11 cellular contexts compared by ENCODE assay signal in genomic region chr22:45688606-45689080, GRCh38. TPM values are rescaled to one million over a fixed set of nuclear protein-coding genes. Genes with fewer than 3 reads are reported as not detected.
DNase-seq lines count a peak whose midpoint lies in the region; ATAC-seq and TF ChIP-seq lines count a peak whose summit lies in the region.
"Had no signal": no experiment of that assay in that cellular context is flagged by ENCODE, and none has a peak within 500 bp of the region (broad histone marks: within the 10 kb centered on the region; RNA-seq: fewer than 3 reads in every experiment).

No MANE protein-coding gene starts in this region.

- H3K4me3 Mint-ChIP-seq in stimulated activated naive B cell treated with anti-CD40 and anti-IgM and Interleukin-4, amounts not matched to agents 10 μg/mL and 1 μg/mL and 100 μg/mL, for 72 hours, result no peak overlapping the region
- no peak overlapping the region for H3K4me3 Mint-ChIP-seq in T-cell
- H3K4me3 Mint-ChIP-seq: activated CD4-positive, alpha-beta memory T cell treated with anti-CD3 and anti-CD28 coated beads, Interleukin-2, amount 10 ng/mL, durations not matched to agents 7 days and 5 days; stimulated activated naive CD8-positive, alpha-beta T cell treated with anti-CD3 and anti-CD28 coated beads, Interleukin-15, Interleukin-2, amounts not matched to agents 100 ng/mL and 50 ng/mL, for 24 hours had no signal

- DNase-seq in COLO829 (ENCODE audit: low spot score), result peak; percentile 35
- peak; percentile 36 for DNase-seq in NB4 (ENCODE audit: low read depth)
- peak; percentile 87 to 90 for DNase-seq in cardiac fibroblast (ENCODE audit: low read depth in 2 of 2)
- DNase-seq in mucosa of descending colon, result no peak
- DNase-seq in stimulated activated naive B cell treated with anti-CD40 and anti-IgM and Interleukin-4, amounts not matched to agents 10 μg/mL and 1 μg/mL and 100 μg/mL, for 72 hours, result no peak
- DNase-seq in T-cell, result no peak
- DNase-seq: activated CD4-positive, alpha-beta memory T cell treated with anti-CD3 and anti-CD28 coated beads, Interleukin-2, amount 10 ng/mL, durations not matched to agents 7 days and 5 days; NCI-H2081 treated with DMSO at 0.1 percent for 48 hours had no signal

- peaks cover 8% of the 10 kb centered on the region for H3K4me1 ChIP-seq in mucosa of descending colon (ENCODE audit: low read depth)

- H3K36me3 ChIP-seq in mucosa of descending colon (ENCODE audit: low read depth), result no peaks in the 10 kb centered on the region

- CTCF ChIA-PET in T-cell (lab: Charles Lee), result no interaction called here

- H3K4me3 ChIP-seq in NB4 (ENCODE audit: low read depth, low read length), result no peak overlapping the region
- no peak overlapping the region for H3K4me3 ChIP-seq in cardiac fibroblast (replicated peaks in 1 of 2; ENCODE audit: low read depth in 2 of 2, low read length in 2 of 2)
- no peak overlapping the region for H3K4me3 ChIP-seq in mucosa of descending colon

- H3K9me3 Mint-ChIP-seq in stimulated activated naive B cell treated with anti-CD40 and anti-IgM and Interleukin-4, amounts not matched to agents 10 μg/mL and 1 μg/mL and 100 μg/mL, for 72 hours, result no peaks in the 10 kb centered on the region
- no peaks in the 10 kb centered on the region for H3K9me3 Mint-ChIP-seq in T-cell
- H3K9me3 Mint-ChIP-seq: activated CD4-positive, alpha-beta memory T cell treated with anti-CD3 and anti-CD28 coated beads, Interleukin-2, amount 10 ng/mL, durations not matched to agents 7 days and 5 days; stimulated activated naive CD8-positive, alpha-beta T cell treated with anti-CD3 and anti-CD28 coated beads, Interleukin-15, Interleukin-2, amounts not matched to agents 100 ng/mL and 50 ng/mL, for 24 hours had no signal

- intact Hi-C loops in mucosa of descending colon (cut with DNase I, micrococcal nuclease), result no loop called here

- H3K27me3 Mint-ChIP-seq in stimulated activated naive B cell treated with anti-CD40 and anti-IgM and Interleukin-4, amounts not matched to agents 10 μg/mL and 1 μg/mL and 100 μg/mL, for 72 hours, result no peaks in the 10 kb centered on the region
- H3K27me3 Mint-ChIP-seq in T-cell, result no peaks in the 10 kb centered on the region
- H3K27me3 Mint-ChIP-seq: activated CD4-positive, alpha-beta memory T cell treated with anti-CD3 and anti-CD28 coated beads, Interleukin-2, amount 10 ng/mL, durations not matched to agents 7 days and 5 days; stimulated activated naive CD8-positive, alpha-beta T cell treated with anti-CD3 and anti-CD28 coated beads, Interleukin-15, Interleukin-2, amounts not matched to agents 100 ng/mL and 50 ng/mL, for 24 hours had no signal

- H3K4me1 Mint-ChIP-seq in stimulated activated naive B cell treated with anti-CD40 and anti-IgM and Interleukin-4, amounts not matched to agents 10 μg/mL and 1 μg/mL and 100 μg/mL, for 72 hours, result peaks cover 5 to 20% of the 10 kb centered on the region in 2 donors
- H3K4me1 Mint-ChIP-seq in T-cell, result peaks cover 41 to 51% (median 46%) of the 10 kb centered on the region in 3 donors

- POLR2A ChIA-PET in T-cell (lab: Charles Lee), result no interaction called here

- H3K27ac Mint-ChIP-seq in stimulated activated naive B cell treated with anti-CD40 and anti-IgM and Interleukin-4, amounts not matched to agents 10 μg/mL and 1 μg/mL and 100 μg/mL, for 72 hours, result no peak overlapping the region
- no peak overlapping the region for H3K27ac Mint-ChIP-seq in T-cell
- H3K27ac Mint-ChIP-seq: activated CD4-positive, alpha-beta memory T cell treated with anti-CD3 and anti-CD28 coated beads, Interleukin-2, amount 10 ng/mL, durations not matched to agents 7 days and 5 days had no signal

- TF ChIP-seq CTCF in NB4 (IDR thresholded peaks at IDR 0.05; ENCODE audit: low read depth, low read length), result no peak
- no peak for TF ChIP-seq CTCF in cardiac fibroblast (IDR thresholded peaks at IDR 0.05; ENCODE audit: low read depth, low read length)
- no peak for TF ChIP-seq CTCF in mucosa of descending colon (IDR thresholded peaks at IDR 0.05)

- no peaks in the 10 kb centered on the region for H3K9me3 ChIP-seq in mucosa of descending colon

- ATAC-seq in mucosa of descending colon, result peak; percentile 56
- no peak for ATAC-seq in GM21825 (IDR thresholded peaks at IDR 0.05; ENCODE audit: unreplicated experiment)
- ATAC-seq in GM19328 (IDR thresholded peaks at IDR 0.05; ENCODE audit: unreplicated experiment), result no peak
- no peak for ATAC-seq in stimulated activated naive B cell treated with anti-CD40 and anti-IgM and Interleukin-4, amounts not matched to agents 10 μg/mL and 1 μg/mL and 100 μg/mL, for 72 hours (replicated peaks)
- no peak for ATAC-seq in T-cell (replicated peaks in 1 of 4)

- TF ChIP-seq POLR2A in NB4 (IDR thresholded peaks at IDR 0.05; ENCODE audit: extremely low read depth, insufficient read length), result no peak

- H3K36me3 Mint-ChIP-seq in stimulated activated naive B cell treated with anti-CD40 and anti-IgM and Interleukin-4, amounts not matched to agents 10 μg/mL and 1 μg/mL and 100 μg/mL, for 72 hours, result peaks cover 18 to 21% of the 10 kb centered on the region in 2 donors
- H3K36me3 Mint-ChIP-seq in T-cell, result peaks cover 20% of the 10 kb centered on the region

RNA-seq across cellular contexts. Expression of gene ATXN10, which starts 17.0 kb away (rescaled TPM):
- total RNA-seq in mucosa of descending colon (100 to 1,000 TPM in 1 of 3 donors, 10 to 100 TPM in 2; 59.9 to 136 (median 66.8) TPM), T-cell (10 to 100 TPM; 58.9 to 85.0 (median 69.6) TPM)

Comparison
In these comparisons a context has a peak if more than half of its experiments do, and no peak if none do; other contexts are left out.
1. DNase-seq: peak in COLO829 (single experiment), NB4 (single experiment) and cardiac fibroblast (2 of 2); none in mucosa of descending colon (0 of 3), stimulated activated naive B cell treated with anti-CD40 and anti-IgM and Interleukin-4, amounts not matched to agents 10 μg/mL and 1 μg/mL and 100 μg/mL, for 72 hours (single experiment) and T-cell (0 of 34).